16 cellular contexts compared by ENCODE assay signal in genomic region chr18:22494771-22495170, GRCh38.
DNase-seq lines count a peak whose midpoint lies in the region; ATAC-seq and TF ChIP-seq lines count a peak whose summit lies in the region.
"Had no signal": no experiment of that assay in that cellular context is flagged by ENCODE, and none has a peak within 500 bp of the region (broad histone marks: within the 10 kb centered on the region; RNA-seq: fewer than 3 reads in every experiment).

No MANE protein-coding gene starts in this region.

- H3K4me1 Mint-ChIP-seq in osteocyte (ENCODE audit: unreplicated experiment), result peaks cover 18% of the 10 kb centered on the region
- H3K4me1 Mint-ChIP-seq: activated naive CD4-positive, alpha-beta T cell treated with anti-CD3 and anti-CD28 coated beads, Interleukin-2, amount 50 U/mL, for 24 hours had no signal

- no peak overlapping the region for H3K4me3 Mint-ChIP-seq in osteocyte (ENCODE audit: unreplicated experiment)
- H3K4me3 Mint-ChIP-seq: activated naive CD4-positive, alpha-beta T cell treated with anti-CD3 and anti-CD28 coated beads, Interleukin-2, amount 50 U/mL, for 24 hours; nephron progenitor cell; T-helper 2 cell treated with Interferon-gamma antibody and Interleukin-4, amounts not matched to agents 5 μg/mL and 100 μg/mL, for 36 hours had no signal

- in situ Hi-C loops in astrocyte of the spinal cord (cut with HindIII; ENCODE audit: low sequenced_read_pairs), result no loop called here

- no peak overlapping the region for H3K4me3 ChIP-seq in astrocyte of the spinal cord (ENCODE audit: low read depth, low read length)
- H3K4me3 ChIP-seq: lower lobe of right lung, upper lobe of left lung had no signal

- intact Hi-C loops in sciatic nerve (cut with DNase I), result no loop called here

- no peaks in the 10 kb centered on the region for H3K36me3 Mint-ChIP-seq in osteocyte (ENCODE audit: unreplicated experiment)
- H3K36me3 Mint-ChIP-seq: activated naive CD4-positive, alpha-beta T cell treated with anti-CD3 and anti-CD28 coated beads, Interleukin-2, amount 50 U/mL, for 24 hours had no signal

- peaks cover 13% of the 10 kb centered on the region for H3K9me3 Mint-ChIP-seq in osteocyte (ENCODE audit: unreplicated experiment)

- H3K27me3 Mint-ChIP-seq in osteocyte (ENCODE audit: unreplicated experiment), result no peaks in the 10 kb centered on the region

- ATAC-seq in sciatic nerve (no peak), HG03139 (IDR thresholded peaks at IDR 0.05; ENCODE audit: unreplicated experiment) (no peak)
- ATAC-seq: lower lobe of right lung had no signal

- DNase-seq in GM04503 (ENCODE audit: low read depth) (peak; percentile 68), astrocyte of the spinal cord (ENCODE audit: low read depth, low spot score) (peak; percentile 58), glomerular endothelial cell (ENCODE audit: extremely low read depth, low read depth, low spot score) (peak; percentile 29), osteocyte (ENCODE audit: extremely low spot score, unreplicated experiment) (no peak), sciatic nerve (ENCODE audit: low spot score) (no peak), HuH-7.5 (ENCODE audit: low spot score) (no peak), SW 1271 (lab: John Stamatoyannopoulos, UW) (no peak)
- DNase-seq: activated CD8-positive, alpha-beta memory T cell treated with anti-CD3 and anti-CD28 coated beads, Interleukin-2, amount 50 U/mL, for 4 hours; cerebellar nuclear complex; lower lobe of right lung; nephron progenitor cell; stimulated activated CD4-positive, alpha-beta T cell treated with anti-CD3 and anti-CD28 coated beads, Interleukin-4, amount 100 ng/mL, for 4 hours; upper lobe of left lung had no signal

- TF ChIP-seq CTCF in astrocyte of the spinal cord (IDR thresholded peaks at IDR 0.05; ENCODE audit: low read depth, low read length) (no peak), osteocyte (IDR thresholded peaks at IDR 0.05) (no peak)

- peak overlapping the region; percentile 72 for H3K27ac Mint-ChIP-seq in osteocyte (ENCODE audit: unreplicated experiment)
- H3K27ac Mint-ChIP-seq: activated naive CD4-positive, alpha-beta T cell treated with anti-CD3 and anti-CD28 coated beads, Interleukin-2, amount 50 U/mL, for 24 hours; nephron progenitor cell; T-helper 2 cell treated with Interferon-gamma antibody and Interleukin-4, amounts not matched to agents 5 μg/mL and 100 μg/mL, for 36 hours had no signal

Comparison
In these comparisons a context has a peak if more than half of its experiments do, and no peak if none do; other contexts are left out.
1. DNase-seq: peak in GM04503 (single experiment), astrocyte of the spinal cord (single experiment) and glomerular endothelial cell (single experiment); none in osteocyte (single experiment), sciatic nerve (single experiment), HuH-7.5 (single experiment) and SW 1271 (0 of 2).